In genomic region chr4:86660407-86660806, GRCh38 we compare ENCODE assay signal across 18 cellular contexts.
DNase-seq lines count a peak whose midpoint lies in the region; ATAC-seq and TF ChIP-seq lines count a peak whose summit lies in the region.
"Had no signal": no experiment of that assay in that cellular context is flagged by ENCODE, and none has a peak within 500 bp of the region (broad histone marks: within the 10 kb centered on the region; RNA-seq: fewer than 3 reads in every experiment).

No MANE protein-coding gene starts in this region.

- peaks cover 6% of the 10 kb centered on the region for H3K36me3 Mint-ChIP-seq in MCF 10A (ENCODE audit: insufficient read depth, unreplicated experiment)
- H3K36me3 Mint-ChIP-seq: CD14-positive monocyte had no signal

- no peak for TF ChIP-seq CTCF in MCF 10A (IDR thresholded peaks at IDR 0.05; ENCODE audit: unreplicated experiment)
- TF ChIP-seq CTCF in mammary epithelial cell (conservative IDR thresholded peaks at IDR 0.05 in 1 of 2, IDR thresholded peaks at IDR 0.05 in 1 of 2; ENCODE audit: extremely low read depth in 1 of 2, insufficient read depth in 1 of 2, low read depth in 1 of 2, low read length in 2 of 2) = no peak
- TF ChIP-seq CTCF in epithelial cell of esophagus (IDR thresholded peaks at IDR 0.05; ENCODE audit: insufficient read depth, low read depth, low read length, missing control alignments) = no peak
- TF ChIP-seq CTCF in foreskin keratinocyte (conservative IDR thresholded peaks at IDR 0.05) = no peak

- DNase-seq in MCF 10A (ENCODE audit: unreplicated experiment) = no peak
- no peak for DNase-seq in mammary epithelial cell
- DNase-seq in epithelial cell of esophagus (ENCODE audit: low read depth) = peak; percentile 79
- peak in 1 of 2 donors; percentile 48 for DNase-seq in foreskin keratinocyte
- no peak for DNase-seq in iPS-NIHi7 (ENCODE audit: extremely low spot score)
- DNase-seq in OCI-M2 (lab: John Stamatoyannopoulos, UW; ENCODE audit: unreplicated experiment) = no peak
- no peak for DNase-seq in hypothalamus (lab: John Stamatoyannopoulos, UW)
- DNase-seq: CD4-positive, alpha-beta memory T cell; DMS153; DMS79; GDM1; GOT3; H7 had no signal

- no peaks in the 10 kb centered on the region for H4K20me1 ChIP-seq in mammary epithelial cell (ENCODE audit: insufficient read depth, low read length)
- H4K20me1 ChIP-seq: BLaER1 had no signal

- 75% methylated on average over 2 of the region's 2 CpGs for WGBS in mammary epithelial cell (ENCODE audit: low coverage, missing lambda C conversion rate)

- peaks cover 3% of the 10 kb centered on the region for H3K36me3 ChIP-seq in mammary epithelial cell (ENCODE audit: insufficient read depth, low read length)
- H3K36me3 ChIP-seq: BLaER1 had no signal

- peaks cover 9% of the 10 kb centered on the region for H3K4me1 ChIP-seq in mammary epithelial cell (ENCODE audit: insufficient read depth, low read length)
- H3K4me1 ChIP-seq in foreskin keratinocyte = peaks cover 15% of the 10 kb centered on the region
- H3K4me1 ChIP-seq: BLaER1 had no signal

- no peaks in the 10 kb centered on the region for H3K27me3 Mint-ChIP-seq in MCF 10A (ENCODE audit: insufficient read depth, unreplicated experiment)

- peak; percentile 44 for ATAC-seq in foreskin keratinocyte
- ATAC-seq in GM19397 (IDR thresholded peaks at IDR 0.05; ENCODE audit: unreplicated experiment) = no peak
- ATAC-seq: HCT116 had no signal

- no TSS peak for BruUV-seq in MCF 10A (replicated peaks; lab: Mats Ljungman, UMichigan)
- no TSS peak for BruUV-seq in mammary epithelial cell (replicated peaks; lab: Mats Ljungman, UMichigan)

- POLR2A ChIA-PET in MCF 10A (lab: Yijun Ruan, JAX) = interaction anchor here (1.3 kb wide), 1 partner anchor 18 kb away, joined by 3 read pairs; no protein-coding TSS in a partner anchor

- CTCF ChIA-PET in MCF 10A (lab: Yijun Ruan, JAX) (interaction anchor here (0.6 kb wide), 1 partner anchor 138 kb away, joined by 4 read pairs; no protein-coding TSS in a partner anchor), mammary epithelial cell (lab: Charles Lee; ENCODE audit: low non-redundant PET) (no interaction called here)

- peaks cover 18% of the 10 kb centered on the region for H3K9me3 Mint-ChIP-seq in MCF 10A (ENCODE audit: unreplicated experiment)

- H3K4me3 ChIP-seq in mammary epithelial cell (replicated peaks in 1 of 3; ENCODE audit: insufficient read depth in 1 of 3, low read depth in 2 of 3, low read length in 3 of 3) (peak overlapping the region in 1 of 3 experiments; percentile 11), epithelial cell of esophagus (ENCODE audit: low read length) (no peak overlapping the region)
- H3K4me3 ChIP-seq: BLaER1 had no signal

- no peak overlapping the region for H2AFZ ChIP-seq in mammary epithelial cell (ENCODE audit: low read depth, low read length)

- dilution Hi-C loops in mammary epithelial cell (cut with HindIII; ENCODE audit: low sequenced_read_pairs) = no loop called here

- no peak overlapping the region for H3K9ac ChIP-seq in mammary epithelial cell (ENCODE audit: insufficient read depth, low read length)
- H3K9ac ChIP-seq: BLaER1 had no signal

- intact Hi-C loops in MCF 10A (cut with micrococcal nuclease) = no loop called here
- intact Hi-C loops in mammary epithelial cell (cut with micrococcal nuclease) = no loop called here

- in situ Hi-C loops in mammary epithelial cell (cut with MboI; ENCODE audit: low sequenced_read_pairs in 2 of 2) = no loop called here

- H3K4me2 ChIP-seq in mammary epithelial cell (ENCODE audit: insufficient read depth, low read depth, low read length) = no peak overlapping the region
- H3K4me2 ChIP-seq: BLaER1 had no signal

- H3K4me3 Mint-ChIP-seq in MCF 10A (ENCODE audit: unreplicated experiment) = no peak overlapping the region
- H3K4me3 Mint-ChIP-seq: CD14-positive monocyte; CD4-positive, alpha-beta memory T cell had no signal

- peaks cover 47% of the 10 kb centered on the region for H3K79me2 ChIP-seq in mammary epithelial cell (ENCODE audit: insufficient read depth, low read length)

- H3K27ac ChIP-seq in mammary epithelial cell (ENCODE audit: insufficient read depth, low read depth, low read length) = no peak overlapping the region
- H3K27ac ChIP-seq in foreskin keratinocyte = peak overlapping the region; percentile 41
- H3K27ac ChIP-seq: 22Rv1, BLaER1 had no signal

- no peaks in the 10 kb centered on the region for H3K9me3 ChIP-seq in mammary epithelial cell (replicated peaks; ENCODE audit: insufficient read depth, low read length)

- no peaks in the 10 kb centered on the region for H3K27me3 ChIP-seq in mammary epithelial cell (ENCODE audit: insufficient read depth, low read length)
- no peaks in the 10 kb centered on the region for H3K27me3 ChIP-seq in foreskin keratinocyte
- H3K27me3 ChIP-seq: BLaER1 had no signal

- peak overlapping the region; percentile 70 for H3K27ac Mint-ChIP-seq in MCF 10A (ENCODE audit: low read depth, unreplicated experiment)
- H3K27ac Mint-ChIP-seq: CD14-positive monocyte; CD4-positive, alpha-beta memory T cell had no signal

- H3K4me1 Mint-ChIP-seq in MCF 10A (ENCODE audit: insufficient read depth, unreplicated experiment) = peaks cover 16% of the 10 kb centered on the region
- H3K4me1 Mint-ChIP-seq: CD14-positive monocyte had no signal
